Comparison of ENCODE assay signal across 9 cellular contexts in genomic region chr9:125374443-125375309, GRCh38.
A peak's percentile ranks its signal among the peaks of the same experiment; 100 is the strongest.
DNase-seq lines count a peak whose midpoint lies in the region; ATAC-seq, FAIRE-seq and TF ChIP-seq lines count a peak whose summit lies in the region.
"Had no signal": no experiment of that assay in that cellular context is flagged by ENCODE, and none has a peak within 500 bp of the region (broad histone marks: within the 10 kb centered on the region; RNA-seq: fewer than 3 reads in every experiment).

No MANE protein-coding gene starts in this region.

- H3K27ac ChIP-seq in HEK293 (ENCODE audit: extremely low read depth, low read depth, low read length) (no peak overlapping the region), coronary artery (no peak overlapping the region), HepG2 (ENCODE audit: extremely low read length, insufficient read depth, low read length) (no peak overlapping the region)

- FAIRE-seq in HepG2 (lab: Jason Lieb, UNC): no peak
- FAIRE-seq: colon had no signal

- peak; percentile 90 for TF ChIP-seq RAD21 in HepG2 (CRISPR knock-in tag; IDR thresholded peaks at IDR 0.05)

- BruUV-seq in HepG2 (replicated peaks; lab: Mats Ljungman, UMichigan): no TSS peak

- TF ChIP-seq EP300 in HepG2 (IDR thresholded peaks at IDR 0.05; ENCODE audit: low read depth in 2 of 2, low read length in 2 of 2): no peak
- no peak for TF ChIP-seq EP300 in HepG2 (CRISPR knock-in tag; IDR thresholded peaks at IDR 0.05; ENCODE audit: borderline replicate concordance)

- no peaks in the 10 kb centered on the region for H3K27me3 Mint-ChIP-seq in activated CD4-positive, alpha-beta T cell treated with anti-CD3 and anti-CD28 coated beads for 36 hours

- H3K4me1 Mint-ChIP-seq in activated CD4-positive, alpha-beta T cell treated with anti-CD3 and anti-CD28 coated beads for 36 hours: peaks cover 2% of the 10 kb centered on the region

- POLR2A ChIA-PET in HEK293 (lab: Yijun Ruan, JAX) (interaction anchor here (0.6 to 0.7 kb wide), 3 partner anchors 134 to 256 kb away, joined by 3 to 6 read pairs (median 3); partner anchors contain the start of gene HSPA5), HepG2 (lab: Yijun Ruan, JAX) (no interaction called here)
- POLR2A ChIA-PET in activated CD4-positive, alpha-beta T cell treated with anti-CD3 and anti-CD28 coated beads for 36 hours (lab: Charles Lee): no interaction called here

- H4K20me1 ChIP-seq in HepG2 (ENCODE audit: insufficient read depth, low read length): no peaks in the 10 kb centered on the region

- H3K9me3 ChIP-seq in HEK293 (ENCODE audit: control insufficient read depth, insufficient read depth, low read depth, low read length) (no peaks in the 10 kb centered on the region), HepG2 (ENCODE audit: low read length) (no peaks in the 10 kb centered on the region)

- TF ChIP-seq CTCF in HEK293 (tag by site-specific recombination; IDR thresholded peaks at IDR 0.05) (peak; percentile 89), coronary artery (IDR thresholded peaks at IDR 0.05) (peak; percentile 50), HepG2 (CRISPR knock-in tag; IDR thresholded peaks at IDR 0.05) (peak; percentile 96)

- peak overlapping the region; percentile 26 for H3K4me3 Mint-ChIP-seq in activated CD4-positive, alpha-beta T cell treated with anti-CD3 and anti-CD28 coated beads for 36 hours

- H3K36me3 Mint-ChIP-seq in activated CD4-positive, alpha-beta T cell treated with anti-CD3 and anti-CD28 coated beads for 36 hours (ENCODE audit: low read depth): no peaks in the 10 kb centered on the region

- H3K36me3 ChIP-seq in HEK293 (ENCODE audit: control insufficient read depth in 2 of 2, insufficient read depth in 1 of 2, low read length in 2 of 2) (peaks cover 0 to 4% of the 10 kb centered on the region in 2 experiments; a peak in 1 of 3 replicates), HepG2 (replicated peaks in 1 of 2; ENCODE audit: control insufficient read depth in 1 of 2, insufficient read depth in 2 of 2, low read length in 2 of 2) (no peaks in the 10 kb centered on the region)

- CTCF ChIA-PET in HEK293 (lab: Yijun Ruan, JAX): interaction anchor here (0.6 to 2.7 kb wide), 14 partner anchors 12 to 1117 kb away, joined by 3 to 20 read pairs (median 3); partner anchors contain the start of genes ARPC5L, RPL35 and WDR38
- CTCF ChIA-PET in activated CD4-positive, alpha-beta T cell treated with anti-CD3 and anti-CD28 coated beads for 36 hours (lab: Charles Lee): interaction anchor here (0.6 kb wide), 1 partner anchor 380 kb away, joined by 4 read pairs; no protein-coding TSS in a partner anchor
- CTCF ChIA-PET in HepG2 (lab: Yijun Ruan, JAX; ENCODE audit: low intra/inter-chr PET ratio, low total read pairs): interaction anchor here (0.6 to 1.6 kb wide), 3 partner anchors 119 to 600 kb away, joined by 3 to 9 read pairs (median 4); no protein-coding TSS in a partner anchor

- ATAC-seq in activated CD4-positive, alpha-beta T cell treated with anti-CD3 and anti-CD28 coated beads for 36 hours: peak; percentile 97
- ATAC-seq in HepG2: peak; percentile 77
- ATAC-seq in GM21737 (IDR thresholded peaks at IDR 0.05; ENCODE audit: unreplicated experiment): no peak

- peak overlapping the region; percentile 78 for H3K4me2 ChIP-seq in HepG2 (ENCODE audit: low read depth, low read length)

- no peak overlapping the region for H3K4me3 ChIP-seq in HEK293 (ENCODE audit: low read depth, low read length)
- peak overlapping the region; percentile 57 for H3K4me3 ChIP-seq in coronary artery
- peak overlapping the region in 2 of 3 experiments; percentile 3 to 58; a peak in 3 of 6 replicates for H3K4me3 ChIP-seq in HepG2 (replicated peaks in 1 of 3; ENCODE audit: insufficient read depth in 1 of 3, low read depth in 2 of 3, low read length in 3 of 3)

- H3K27me3 ChIP-seq in HepG2 (ENCODE audit: control insufficient read depth in 1 of 2, insufficient read depth in 2 of 2, low read length in 2 of 2): peaks cover 2 to 17% of the 10 kb centered on the region in 2 experiments; a peak in 3 of 5 replicates

- in situ Hi-C loops in HepG2 (cut with HindIII; ENCODE audit: extremely low pct_ligation_motif_present, low pct_unique_long_range_greater_than_20kb): loop anchor here (5.0 to 10.0 kb wide), 2 partner anchors 117 to 600 kb away; partner anchors contain the start of genes NR6A1 and OLFML2A

- H3K27ac Mint-ChIP-seq in activated CD4-positive, alpha-beta T cell treated with anti-CD3 and anti-CD28 coated beads for 36 hours: no peak overlapping the region

- DNase-seq in COLO829 (ENCODE audit: low spot score) (peak; percentile 69), NCI-H345 treated with DMSO at 0.1 percent for 48 hours (lab: John Stamatoyannopoulos, UW; ENCODE audit: unreplicated experiment) (peak; percentile 57), coronary artery (ENCODE audit: low spot score) (peak; percentile 78), HepG2 (ENCODE audit: low spot score) (peak; percentile 65)
- peak; percentile 85 for DNase-seq in activated CD4-positive, alpha-beta T cell treated with anti-CD3 and anti-CD28 coated beads for 36 hours
- peak; percentile 48 to 64 for DNase-seq in stimulated activated CD4-positive, alpha-beta T cell treated with anti-CD3 and anti-CD28 coated beads, Interleukin-2, amount 100 ng/mL, for 48 hours

- 8% methylated on average over 17 of the region's 24 CpGs for whole genome bisulfite sequencing in HepG2 (ENCODE audit: low lambda C conversion rate)

- no peaks in the 10 kb centered on the region for H3K9me3 Mint-ChIP-seq in activated CD4-positive, alpha-beta T cell treated with anti-CD3 and anti-CD28 coated beads for 36 hours (ENCODE audit: low read depth)

- no peaks in the 10 kb centered on the region for H3K79me2 ChIP-seq in HepG2 (ENCODE audit: insufficient read depth, low read length)

- TF ChIP-seq POLR2A in HepG2 (IDR thresholded peaks at IDR 0.05; ENCODE audit: insufficient read depth in 1 of 2, low read depth in 2 of 2, low read length in 2 of 2): no peak

- intact Hi-C loops in activated CD4-positive, alpha-beta T cell treated with anti-CD3 and anti-CD28 coated beads for 36 hours (cut with DNase I, micrococcal nuclease): loop anchor here (1.0 to 10.0 kb wide), 9 partner anchors 117 to 760 kb away; partner anchors contain the start of genes HSPA5 (in 1 of the 2), SCAI (in 1 of the 2) and WDR38 (in 1 of the 2)
- intact Hi-C loops in HepG2 (cut with micrococcal nuclease; ENCODE audit: unreplicated experiment): loop anchor here (1.0 to 10.0 kb wide), 2 partner anchors 118 to 600 kb away; partner anchors contain the start of genes NR6A1 and OLFML2A

- H3K9ac ChIP-seq in HepG2 (ENCODE audit: insufficient read depth, low read depth, low read length): no peak overlapping the region; the same call in 1 of the 2 replicates

- H2AFZ ChIP-seq in HepG2 (ENCODE audit: low read length): no peak overlapping the region

- H3K4me1 ChIP-seq in HEK293 (ENCODE audit: control insufficient read depth, insufficient read depth, low read length) (no peaks in the 10 kb centered on the region), HepG2 (ENCODE audit: insufficient read depth, low read length) (peaks cover 77% of the 10 kb centered on the region)

TF ChIP-seq in HEK293, 187 proteins besides CTCF, POLR2A, EP300 and RAD21 (continues in another document):
- TF ChIP-seq ZNF311 (tag by site-specific recombination; IDR thresholded peaks at IDR 0.05; ENCODE audit: borderline replicate concordance): no peak

TF ChIP-seq in HepG2, 621 proteins besides CTCF, POLR2A, EP300 and RAD21 (continues in another document):
- no peak for TF ChIP-seq NONO (IDR thresholded peaks at IDR 0.05)
- 0 out of 2 replicates have a peak, but pooled peaks have one; percentile 26 for TF ChIP-seq NONO (CRISPR knock-in tag; conservative IDR thresholded peaks at IDR 0.05)
- 0 out of 2 replicates have a peak, but pooled peaks have one; percentile 17 for TF ChIP-seq THRA (CRISPR knock-in tag; IDR thresholded peaks at IDR 0.05; ENCODE audit: borderline replicate concordance)
- no peak for TF ChIP-seq SCMH1 (CRISPR knock-in tag; IDR thresholded peaks at IDR 0.05; ENCODE audit: borderline replicate concordance)
